1 cellular context compared by ENCODE assay signal in the genomic region with DNA sequence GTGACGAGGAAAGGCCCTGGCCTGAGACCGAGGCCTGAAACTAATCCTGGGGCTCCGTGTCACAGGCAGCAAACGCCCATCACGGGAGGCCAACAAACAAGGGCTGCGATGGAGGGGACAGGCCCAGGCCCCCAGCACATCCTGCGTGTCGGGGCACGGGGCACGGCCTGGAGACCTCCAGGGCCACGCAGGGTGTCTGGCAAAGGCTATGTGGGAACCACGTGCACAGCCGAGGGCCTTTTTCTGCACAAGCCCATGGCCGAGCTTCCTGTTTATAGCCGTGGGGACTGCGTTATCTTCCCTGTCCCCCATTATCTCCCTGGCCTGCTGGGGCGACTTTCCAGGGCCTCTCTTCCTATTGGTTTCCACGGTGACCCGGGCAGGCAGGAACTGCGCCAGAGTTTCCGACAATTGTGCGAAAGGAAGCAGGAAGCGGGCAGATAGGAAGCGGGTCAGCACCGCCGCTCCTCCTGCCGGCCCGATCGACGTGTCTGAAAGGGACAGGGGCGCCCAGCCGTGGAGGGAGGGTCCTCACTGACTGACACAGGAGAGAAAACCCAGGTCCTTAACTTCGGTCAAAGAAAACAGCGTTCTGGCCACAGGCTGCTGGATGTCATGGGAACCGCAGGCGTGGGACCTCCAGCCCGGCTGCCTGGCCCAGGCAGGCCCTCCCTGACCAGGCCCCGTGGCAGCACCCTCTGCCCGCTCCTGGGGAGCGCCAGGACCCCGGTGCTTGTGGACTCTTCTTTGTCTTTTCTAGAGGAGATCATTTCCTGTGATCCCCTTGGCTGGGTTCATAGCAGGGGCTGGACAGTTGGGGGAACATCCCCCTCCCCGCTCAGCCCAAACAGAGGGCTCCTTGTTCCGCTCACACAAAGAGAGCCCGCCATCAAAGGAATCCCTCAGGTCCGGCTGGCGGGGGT.
TF ChIP-seq lines count a peak whose summit lies in the region.

No MANE protein-coding gene starts in this region.

TF ChIP-seq in K562, 482 proteins besides CTCF, POLR2A, EP300 and RAD21 (continued from another document and continues in another):
- TF ChIP-seq, protein P1, sequence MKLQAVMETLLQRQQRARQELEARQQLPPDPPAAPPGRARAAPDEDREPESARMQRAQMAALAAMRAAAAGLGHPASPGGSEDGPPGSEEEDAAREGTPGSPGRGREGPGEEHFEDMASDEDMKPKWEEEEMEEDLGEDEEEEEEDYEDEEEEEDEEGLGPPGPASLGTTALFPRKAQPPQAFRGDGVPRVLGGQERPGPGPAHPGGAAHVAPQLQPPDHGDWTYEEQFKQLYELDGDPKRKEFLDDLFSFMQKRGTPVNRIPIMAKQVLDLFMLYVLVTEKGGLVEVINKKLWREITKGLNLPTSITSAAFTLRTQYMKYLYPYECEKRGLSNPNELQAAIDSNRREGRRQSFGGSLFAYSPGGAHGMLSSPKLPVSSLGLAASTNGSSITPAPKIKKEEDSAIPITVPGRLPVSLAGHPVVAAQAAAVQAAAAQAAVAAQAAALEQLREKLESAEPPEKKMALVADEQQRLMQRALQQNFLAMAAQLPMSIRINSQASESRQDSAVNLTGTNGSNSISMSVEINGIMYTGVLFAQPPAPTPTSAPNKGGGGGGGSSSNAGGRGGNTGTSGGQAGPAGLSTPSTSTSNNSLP (IDR thresholded peaks at IDR 0.05; ENCODE audit: borderline replicate concordance, low read depth, low read length), result no peak
- TF ChIP-seq FOXP1 (CRISPR knock-in tag; IDR thresholded peaks at IDR 0.05) (peak; percentile 65; the same call in 1 of the 2 replicates), CREBBP (IDR thresholded peaks at IDR 0.05; ENCODE audit: low read depth, low read length) (no peak), ELF2 (CRISPR knock-in tag; IDR thresholded peaks at IDR 0.05) (peak; percentile 86), RHOXF2B (CRISPR knock-in tag; conservative IDR thresholded peaks at IDR 0.05) (no peak), RBM15 (IDR thresholded peaks at IDR 0.05; ENCODE audit: insufficient read depth, low read length) (no peak), ZNF24 (IDR thresholded peaks at IDR 0.05) (no peak), ELF4 (CRISPR knock-in tag; IDR thresholded peaks at IDR 0.05) (no peak), ZNF354B (CRISPR knock-in tag; IDR thresholded peaks at IDR 0.05) (no peak), NFIX (CRISPR knock-in tag; IDR thresholded peaks at IDR 0.05; ENCODE audit: low read depth) (no peak), HNRNPL (IDR thresholded peaks at IDR 0.05; ENCODE audit: low read depth, low read length) (no peak), NFYB (IDR thresholded peaks at IDR 0.05; ENCODE audit: extremely low read depth, insufficient read length) (no peak), CBX2 (IDR thresholded peaks at IDR 0.05; ENCODE audit: insufficient read depth, low read length, poor library complexity, severe bottlenecking) (no peak), BCL6 (CRISPR knock-in tag; IDR thresholded peaks at IDR 0.05) (no peak), ZBTB7A (IDR thresholded peaks at IDR 0.05; ENCODE audit: borderline replicate concordance, control insufficient read depth, low read depth, low read length) (peak; percentile 36; the same call in 1 of the 2 replicates), SMAD1 (IDR thresholded peaks at IDR 0.05; ENCODE audit: low read depth, low read length, partially characterized antibody) (no peak), PRPF4 (IDR thresholded peaks at IDR 0.05; ENCODE audit: insufficient read depth, low read depth, low read length, poor library complexity, severe bottlenecking) (no peak), MEF2A (IDR thresholded peaks at IDR 0.05; ENCODE audit: control insufficient read depth, low read depth, low read length) (no peak), SMARCE1 (IDR thresholded peaks at IDR 0.05) (peak; percentile 58), THRAP3 (IDR thresholded peaks at IDR 0.05; ENCODE audit: borderline replicate concordance) (no peak), ZC3H8 (IDR thresholded peaks at IDR 0.05) (no peak), FIP1L1 (IDR thresholded peaks at IDR 0.05; ENCODE audit: low read depth, low read length, poor library complexity, severe bottlenecking) (no peak), ZNF347 (CRISPR knock-in tag; IDR thresholded peaks at IDR 0.05; ENCODE audit: low read depth) (no peak), BRD4 (IDR thresholded peaks at IDR 0.05) (no peak), U2AF1 (optimal IDR thresholded peaks at IDR 0.05; ENCODE audit: low read depth, low read length) (no peak), HNRNPLL (IDR thresholded peaks at IDR 0.05; ENCODE audit: low read depth, low read length, poor library complexity, severe bottlenecking) (peak; percentile 74), SREBF2 (CRISPR knock-in tag; IDR thresholded peaks at IDR 0.05) (no peak), TAF7 (tag; IDR thresholded peaks at IDR 0.05) (no peak), ZNF584 (CRISPR knock-in tag; IDR thresholded peaks at IDR 0.05; ENCODE audit: low read depth) (peak; percentile 71; the same call in 1 of the 2 replicates), MYC (IDR thresholded peaks at IDR 0.05; ENCODE audit: low read depth, low read length) (peak; percentile 94), MYC (CRISPR knock-in tag; IDR thresholded peaks at IDR 0.05; ENCODE audit: borderline replicate concordance, low read depth) (0 out of 2 replicates have a peak, but pooled peaks have one; percentile 24), ZNF23 (CRISPR knock-in tag; IDR thresholded peaks at IDR 0.05) (no peak), ZNF197 (CRISPR knock-in tag; IDR thresholded peaks at IDR 0.05; ENCODE audit: low read depth) (0 out of 2 replicates have a peak, but pooled peaks have one; percentile 29), ESRRA (IDR thresholded peaks at IDR 0.05; ENCODE audit: borderline replicate concordance, low read depth) (no peak; the same call in 1 of the 2 replicates), NR1H2 (CRISPR knock-in tag; IDR thresholded peaks at IDR 0.05) (no peak), ZNF184 (CRISPR knock-in tag; IDR thresholded peaks at IDR 0.05) (no peak)
- TF ChIP-seq, protein P2, sequence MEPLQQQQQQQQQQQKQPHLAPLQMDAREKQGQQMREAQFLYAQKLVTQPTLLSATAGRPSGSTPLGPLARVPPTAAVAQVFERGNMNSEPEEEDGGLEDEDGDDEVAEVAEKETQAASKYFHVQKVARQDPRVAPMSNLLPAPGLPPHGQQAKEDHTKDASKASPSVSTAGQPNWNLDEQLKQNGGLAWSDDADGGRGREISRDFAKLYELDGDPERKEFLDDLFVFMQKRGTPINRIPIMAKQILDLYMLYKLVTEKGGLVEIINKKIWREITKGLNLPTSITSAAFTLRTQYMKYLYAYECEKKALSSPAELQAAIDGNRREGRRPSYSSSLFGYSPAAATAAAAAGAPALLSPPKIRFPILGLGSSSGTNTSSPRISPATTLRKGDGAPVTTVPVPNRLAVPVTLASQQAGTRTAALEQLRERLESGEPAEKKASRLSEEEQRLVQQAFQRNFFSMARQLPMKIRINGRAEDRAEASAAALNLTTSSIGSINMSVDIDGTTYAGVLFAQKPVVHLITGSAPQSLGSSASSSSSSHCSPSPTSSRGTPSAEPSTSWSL (CRISPR knock-in tag; IDR thresholded peaks at IDR 0.05; ENCODE audit: borderline replicate concordance), result no peak
- TF ChIP-seq, protein P3, sequence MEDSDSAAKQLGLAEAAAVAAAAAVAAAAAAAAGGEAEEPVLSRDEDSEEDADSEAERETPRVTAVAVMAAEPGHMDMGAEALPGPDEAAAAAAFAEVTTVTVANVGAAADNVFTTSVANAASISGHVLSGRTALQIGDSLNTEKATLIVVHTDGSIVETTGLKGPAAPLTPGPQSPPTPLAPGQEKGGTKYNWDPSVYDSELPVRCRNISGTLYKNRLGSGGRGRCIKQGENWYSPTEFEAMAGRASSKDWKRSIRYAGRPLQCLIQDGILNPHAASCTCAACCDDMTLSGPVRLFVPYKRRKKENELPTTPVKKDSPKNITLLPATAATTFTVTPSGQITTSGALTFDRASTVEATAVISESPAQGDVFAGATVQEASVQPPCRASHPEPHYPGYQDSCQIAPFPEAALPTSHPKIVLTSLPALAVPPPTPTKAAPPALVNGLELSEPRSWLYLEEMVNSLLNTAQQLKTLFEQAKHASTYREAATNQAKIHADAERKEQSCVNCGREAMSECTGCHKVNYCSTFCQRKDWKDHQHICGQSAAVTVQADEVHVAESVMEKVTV (CRISPR knock-in tag; IDR thresholded peaks at IDR 0.05), result no peak
- TF ChIP-seq, protein P4, sequence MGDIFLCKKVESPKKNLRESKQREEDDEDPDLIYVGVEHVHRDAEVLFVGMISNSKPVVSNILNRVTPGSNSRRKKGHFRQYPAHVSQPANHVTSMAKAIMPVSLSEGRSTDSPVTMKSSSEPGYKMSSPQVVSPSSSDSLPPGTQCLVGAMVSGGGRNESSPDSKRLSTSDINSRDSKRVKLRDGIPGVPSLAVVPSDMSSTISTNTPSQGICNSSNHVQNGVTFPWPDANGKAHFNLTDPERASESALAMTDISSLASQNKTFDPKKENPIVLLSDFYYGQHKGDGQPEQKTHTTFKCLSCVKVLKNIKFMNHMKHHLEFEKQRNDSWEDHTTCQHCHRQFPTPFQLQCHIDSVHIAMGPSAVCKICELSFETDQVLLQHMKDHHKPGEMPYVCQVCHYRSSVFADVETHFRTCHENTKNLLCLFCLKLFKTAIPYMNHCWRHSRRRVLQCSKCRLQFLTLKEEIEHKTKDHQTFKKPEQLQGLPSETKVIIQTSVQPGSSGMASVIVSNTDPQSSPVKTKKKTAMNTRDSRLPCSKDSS (IDR thresholded peaks at IDR 0.05; ENCODE audit: low read depth, partially characterized antibody), result no peak
- TF ChIP-seq, protein P5, sequence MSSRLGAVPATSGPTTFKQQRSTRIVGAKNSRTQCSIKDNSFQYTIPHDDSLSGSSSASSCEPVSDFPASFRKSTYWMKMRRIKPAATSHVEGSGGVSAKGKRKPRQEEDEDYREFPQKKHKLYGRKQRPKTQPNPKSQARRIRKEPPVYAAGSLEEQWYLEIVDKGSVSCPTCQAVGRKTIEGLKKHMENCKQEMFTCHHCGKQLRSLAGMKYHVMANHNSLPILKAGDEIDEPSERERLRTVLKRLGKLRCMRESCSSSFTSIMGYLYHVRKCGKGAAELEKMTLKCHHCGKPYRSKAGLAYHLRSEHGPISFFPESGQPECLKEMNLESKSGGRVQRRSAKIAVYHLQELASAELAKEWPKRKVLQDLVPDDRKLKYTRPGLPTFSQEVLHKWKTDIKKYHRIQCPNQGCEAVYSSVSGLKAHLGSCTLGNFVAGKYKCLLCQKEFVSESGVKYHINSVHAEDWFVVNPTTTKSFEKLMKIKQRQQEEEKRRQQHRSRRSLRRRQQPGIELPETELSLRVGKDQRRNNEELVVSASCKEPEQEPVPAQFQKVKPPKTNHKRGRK (tag; IDR thresholded peaks at IDR 0.05), result no peak
- TF ChIP-seq, protein P6, sequence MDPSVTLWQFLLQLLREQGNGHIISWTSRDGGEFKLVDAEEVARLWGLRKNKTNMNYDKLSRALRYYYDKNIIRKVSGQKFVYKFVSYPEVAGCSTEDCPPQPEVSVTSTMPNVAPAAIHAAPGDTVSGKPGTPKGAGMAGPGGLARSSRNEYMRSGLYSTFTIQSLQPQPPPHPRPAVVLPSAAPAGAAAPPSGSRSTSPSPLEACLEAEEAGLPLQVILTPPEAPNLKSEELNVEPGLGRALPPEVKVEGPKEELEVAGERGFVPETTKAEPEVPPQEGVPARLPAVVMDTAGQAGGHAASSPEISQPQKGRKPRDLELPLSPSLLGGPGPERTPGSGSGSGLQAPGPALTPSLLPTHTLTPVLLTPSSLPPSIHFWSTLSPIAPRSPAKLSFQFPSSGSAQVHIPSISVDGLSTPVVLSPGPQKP (CRISPR knock-in tag; IDR thresholded peaks at IDR 0.05), result no peak
- TF ChIP-seq, protein P7, sequence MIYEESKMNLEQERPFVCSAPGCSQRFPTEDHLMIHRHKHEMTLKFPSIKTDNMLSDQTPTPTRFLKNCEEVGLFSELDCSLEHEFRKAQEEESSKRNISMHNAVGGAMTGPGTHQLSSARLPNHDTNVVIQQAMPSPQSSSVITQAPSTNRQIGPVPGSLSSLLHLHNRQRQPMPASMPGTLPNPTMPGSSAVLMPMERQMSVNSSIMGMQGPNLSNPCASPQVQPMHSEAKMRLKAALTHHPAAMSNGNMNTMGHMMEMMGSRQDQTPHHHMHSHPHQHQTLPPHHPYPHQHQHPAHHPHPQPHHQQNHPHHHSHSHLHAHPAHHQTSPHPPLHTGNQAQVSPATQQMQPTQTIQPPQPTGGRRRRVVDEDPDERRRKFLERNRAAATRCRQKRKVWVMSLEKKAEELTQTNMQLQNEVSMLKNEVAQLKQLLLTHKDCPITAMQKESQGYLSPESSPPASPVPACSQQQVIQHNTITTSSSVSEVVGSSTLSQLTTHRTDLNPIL (CRISPR knock-in tag; IDR thresholded peaks at IDR 0.05), result no peak
- TF ChIP-seq, protein P8, sequence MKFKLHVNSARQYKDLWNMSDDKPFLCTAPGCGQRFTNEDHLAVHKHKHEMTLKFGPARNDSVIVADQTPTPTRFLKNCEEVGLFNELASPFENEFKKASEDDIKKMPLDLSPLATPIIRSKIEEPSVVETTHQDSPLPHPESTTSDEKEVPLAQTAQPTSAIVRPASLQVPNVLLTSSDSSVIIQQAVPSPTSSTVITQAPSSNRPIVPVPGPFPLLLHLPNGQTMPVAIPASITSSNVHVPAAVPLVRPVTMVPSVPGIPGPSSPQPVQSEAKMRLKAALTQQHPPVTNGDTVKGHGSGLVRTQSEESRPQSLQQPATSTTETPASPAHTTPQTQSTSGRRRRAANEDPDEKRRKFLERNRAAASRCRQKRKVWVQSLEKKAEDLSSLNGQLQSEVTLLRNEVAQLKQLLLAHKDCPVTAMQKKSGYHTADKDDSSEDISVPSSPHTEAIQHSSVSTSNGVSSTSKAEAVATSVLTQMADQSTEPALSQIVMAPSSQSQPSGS (CRISPR knock-in tag; IDR thresholded peaks at IDR 0.05), result no peak
- TF ChIP-seq, protein P9, sequence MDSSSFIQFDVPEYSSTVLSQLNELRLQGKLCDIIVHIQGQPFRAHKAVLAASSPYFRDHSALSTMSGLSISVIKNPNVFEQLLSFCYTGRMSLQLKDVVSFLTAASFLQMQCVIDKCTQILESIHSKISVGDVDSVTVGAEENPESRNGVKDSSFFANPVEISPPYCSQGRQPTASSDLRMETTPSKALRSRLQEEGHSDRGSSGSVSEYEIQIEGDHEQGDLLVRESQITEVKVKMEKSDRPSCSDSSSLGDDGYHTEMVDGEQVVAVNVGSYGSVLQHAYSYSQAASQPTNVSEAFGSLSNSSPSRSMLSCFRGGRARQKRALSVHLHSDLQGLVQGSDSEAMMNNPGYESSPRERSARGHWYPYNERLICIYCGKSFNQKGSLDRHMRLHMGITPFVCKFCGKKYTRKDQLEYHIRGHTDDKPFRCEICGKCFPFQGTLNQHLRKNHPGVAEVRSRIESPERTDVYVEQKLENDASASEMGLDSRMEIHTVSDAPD (CRISPR knock-in tag; IDR thresholded peaks at IDR 0.05), result no peak
